35 cellular contexts compared by ENCODE assay signal in genomic region chr2:132401326-132401725, GRCh38.
"Had no signal": no experiment of that assay in that cellular context is flagged by ENCODE, and none has a peak within 500 bp of the region (broad histone marks: within the 10 kb centered on the region; RNA-seq: fewer than 3 reads in every experiment).

No MANE protein-coding gene starts in this region.

- H3K9me3 ChIP-seq: MG63 had no signal

- H3K4me2 ChIP-seq: KMS-11 had no signal

- H3K27ac ChIP-seq: KMS-11 had no signal

- H3K36me3 ChIP-seq: MG63 had no signal

- H3K27me3 ChIP-seq: MG63 had no signal

- H3K9ac ChIP-seq: KMS-11 had no signal

- DNase-seq: Karpas-422, Kasumi-1, KBM-7, KG1, MG63, MM.1S, MV-4-11, NCI-H1048, NCI-H1092, NCI-H1092 treated with DMSO at 0.1 percent for 48 hours, NCI-H1105, NCI-H1105 treated with DMSO at 0.1 percent for 48 hours, NCI-H1417, NCI-H1417 treated with DMSO at 0.1 percent for 48 hours, NCI-H1436, NCI-H1436 treated with DMSO at 0.1 percent for 48 hours, NCI-H146, NCI-H1694, NCI-H1694 treated with DMSO at 0.1 percent for 48 hours, NCI-H187, NCI-H187 treated with DMSO at 0.1 percent for 48 hours, NCI-H2029, NCI-H2029 treated with DMSO at 0.1 percent for 48 hours, NCI-H2081, NCI-H2081 treated with DMSO at 0.1 percent for 48 hours, NCI-H2107, NCI-H2171, NCI-H2171 treated with DMSO at 0.1 percent for 48 hours, NCI-H2227 treated with DMSO at 0.1 percent for 48 hours, NCI-H226, NCI-H345, NCI-H446, NCI-H446 treated with DMSO at 0.1 percent for 48 hours, NCI-H510A had no signal

- H3K4me3 ChIP-seq: MG63 had no signal
